1 cellular context compared by ENCODE assay signal in the genomic region with DNA sequence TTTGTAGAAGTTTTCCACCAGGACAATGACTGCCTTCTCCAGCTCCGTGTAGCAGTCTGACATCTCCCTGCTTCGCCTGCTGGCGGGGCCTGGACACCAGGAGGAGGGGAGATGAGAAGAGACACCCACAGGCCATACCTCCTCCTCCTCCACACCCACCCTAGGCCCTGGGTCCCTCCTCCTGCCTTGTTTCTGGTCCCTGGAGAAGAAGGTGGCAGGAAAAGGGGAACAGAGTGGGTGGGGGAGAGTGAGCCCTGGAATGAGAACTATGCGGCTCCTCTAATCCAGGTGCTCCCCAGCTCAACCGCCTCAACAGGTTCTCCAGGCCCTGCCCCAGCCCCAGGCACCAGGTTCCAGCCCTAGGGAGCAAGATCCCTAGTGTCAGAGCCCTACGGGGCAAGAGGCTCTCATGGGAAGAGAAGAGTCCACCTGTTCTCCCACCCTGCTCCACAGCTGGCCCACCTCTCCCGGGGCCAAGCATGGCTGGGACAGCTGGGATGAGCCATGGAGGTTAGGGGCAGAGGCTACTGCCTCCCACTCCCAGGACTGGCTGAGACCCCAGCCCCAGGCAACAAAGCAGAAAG.
TF ChIP-seq lines count a peak whose summit lies in the region.

No MANE protein-coding gene starts in this region.

TF ChIP-seq in SK-N-SH, 30 proteins besides CTCF, POLR2A, EP300 and RAD21:
- no peak for TF ChIP-seq TAF1 (IDR thresholded peaks at IDR 0.05; ENCODE audit: borderline replicate concordance, low read depth, low read length)
- TF ChIP-seq POLR2AphosphoS5 (IDR thresholded peaks at IDR 0.05; ENCODE audit: low read depth, low read length): peak; percentile 31; the same call in 1 of the 2 replicates
